ENCODE assay signal across 29 cellular contexts in the genomic region with DNA sequence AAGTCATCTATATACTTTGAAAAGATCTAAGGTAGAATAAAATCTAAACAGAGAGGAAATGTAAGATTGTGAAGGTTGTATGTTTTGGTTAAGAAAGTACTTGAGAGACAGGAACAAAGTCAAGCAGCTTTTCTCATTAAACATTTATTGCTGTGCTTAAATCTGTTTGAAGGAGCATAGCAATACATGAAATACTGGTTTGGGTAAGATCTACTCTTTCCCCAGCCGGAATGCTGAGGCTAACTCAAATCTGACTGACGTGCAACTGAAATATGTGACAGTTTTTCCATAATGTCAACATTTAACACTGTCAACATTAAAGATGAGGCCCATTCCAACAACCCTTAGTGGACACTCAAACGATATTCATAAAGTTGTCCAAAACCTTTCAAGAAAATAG.
"Had no signal": no experiment of that assay in that cellular context is flagged by ENCODE, and none has a peak within 500 bp of the region (broad histone marks: within the 10 kb centered on the region; RNA-seq: fewer than 3 reads in every experiment).

No MANE protein-coding gene starts in this region.

- H3K4me3 ChIP-seq: coronary artery, esophagus muscularis mucosa, gastroesophageal sphincter, heart right ventricle, lung, mucosa of descending colon, psoas muscle, skin epidermis, thoracic aorta, tibial nerve, vagina had no signal

- H3K27me3 ChIP-seq: esophagus muscularis mucosa, foreskin keratinocyte, gastroesophageal sphincter, heart right ventricle, tibial nerve, vagina had no signal

- H3K4me1 ChIP-seq: foreskin keratinocyte, psoas muscle, tibial nerve had no signal

- H3K9me3 Mint-ChIP-seq: immature natural killer cell; nephron; stimulated activated naive CD8-positive, alpha-beta T cell treated with anti-CD3 and anti-CD28 coated beads, Interleukin-15, Interleukin-2, amounts not matched to agents 100 ng/mL and 50 ng/mL, for 24 hours had no signal

- H3K4me1 Mint-ChIP-seq: memory B cell; stimulated activated naive B cell treated with anti-CD40 and anti-IgM and Interleukin-4, amounts not matched to agents 10 μg/mL and 1 μg/mL and 100 μg/mL, for 72 hours had no signal

- H3K9me3 ChIP-seq: esophagus muscularis mucosa, gastroesophageal sphincter, heart right ventricle, mucosa of descending colon, psoas muscle, thoracic aorta, tibial nerve, vagina had no signal

- DNase-seq: dermis blood vessel endothelial cell; effector memory CD4-positive, alpha-beta T cell; foreskin keratinocyte; heart right ventricle; hypothalamus; immature natural killer cell; islet precursor cell; kidney glomerular epithelial cell; left colon; mucosa of descending colon; naive thymus-derived CD4-positive, alpha-beta T cell; nucleus accumbens; posterior cingulate gyrus; psoas muscle; right cardiac atrium; stimulated activated CD4-positive, alpha-beta T cell treated with anti-CD3 and anti-CD28 coated beads, Interleukin-15, amount 100 ng/mL, for 24 hours; stimulated activated CD4-positive, alpha-beta T cell treated with anti-CD3 and anti-CD28 coated beads, Interleukin-2, amount 100 ng/mL, for 48 hours; stimulated activated naive B cell treated with anti-CD40 and anti-IgM and Interleukin-4, amounts not matched to agents 10 μg/mL and 1 μg/mL and 100 μg/mL, for 72 hours had no signal

- H3K36me3 ChIP-seq: esophagus muscularis mucosa, gastroesophageal sphincter, thoracic aorta, tibial nerve, vagina had no signal

- H3K27ac Mint-ChIP-seq: memory B cell; naive thymus-derived CD4-positive, alpha-beta T cell; stimulated activated naive B cell treated with anti-CD40 and anti-IgM and Interleukin-4, amounts not matched to agents 10 μg/mL and 1 μg/mL and 100 μg/mL, for 72 hours; stimulated activated naive CD8-positive, alpha-beta T cell treated with anti-CD3 and anti-CD28 coated beads, Interleukin-15, Interleukin-2, amounts not matched to agents 100 ng/mL and 50 ng/mL, for 24 hours had no signal

- H3K4me3 Mint-ChIP-seq: immature natural killer cell; memory B cell; naive thymus-derived CD4-positive, alpha-beta T cell; nephron; stimulated activated naive B cell treated with anti-CD40 and anti-IgM and Interleukin-4, amounts not matched to agents 10 μg/mL and 1 μg/mL and 100 μg/mL, for 72 hours; stimulated activated naive CD8-positive, alpha-beta T cell treated with anti-CD3 and anti-CD28 coated beads, Interleukin-15, Interleukin-2, amounts not matched to agents 100 ng/mL and 50 ng/mL, for 24 hours had no signal

- H3K27me3 Mint-ChIP-seq: memory B cell; naive thymus-derived CD4-positive, alpha-beta T cell; stimulated activated naive B cell treated with anti-CD40 and anti-IgM and Interleukin-4, amounts not matched to agents 10 μg/mL and 1 μg/mL and 100 μg/mL, for 72 hours; stimulated activated naive CD8-positive, alpha-beta T cell treated with anti-CD3 and anti-CD28 coated beads, Interleukin-15, Interleukin-2, amounts not matched to agents 100 ng/mL and 50 ng/mL, for 24 hours had no signal

- H3K27ac ChIP-seq: coronary artery, esophagus muscularis mucosa, foreskin keratinocyte, gastroesophageal sphincter, heart right ventricle, psoas muscle, skin epidermis, thoracic aorta, tibial nerve, vagina had no signal
